ENCODE assay signal across 8 cellular contexts in the genomic region with DNA sequence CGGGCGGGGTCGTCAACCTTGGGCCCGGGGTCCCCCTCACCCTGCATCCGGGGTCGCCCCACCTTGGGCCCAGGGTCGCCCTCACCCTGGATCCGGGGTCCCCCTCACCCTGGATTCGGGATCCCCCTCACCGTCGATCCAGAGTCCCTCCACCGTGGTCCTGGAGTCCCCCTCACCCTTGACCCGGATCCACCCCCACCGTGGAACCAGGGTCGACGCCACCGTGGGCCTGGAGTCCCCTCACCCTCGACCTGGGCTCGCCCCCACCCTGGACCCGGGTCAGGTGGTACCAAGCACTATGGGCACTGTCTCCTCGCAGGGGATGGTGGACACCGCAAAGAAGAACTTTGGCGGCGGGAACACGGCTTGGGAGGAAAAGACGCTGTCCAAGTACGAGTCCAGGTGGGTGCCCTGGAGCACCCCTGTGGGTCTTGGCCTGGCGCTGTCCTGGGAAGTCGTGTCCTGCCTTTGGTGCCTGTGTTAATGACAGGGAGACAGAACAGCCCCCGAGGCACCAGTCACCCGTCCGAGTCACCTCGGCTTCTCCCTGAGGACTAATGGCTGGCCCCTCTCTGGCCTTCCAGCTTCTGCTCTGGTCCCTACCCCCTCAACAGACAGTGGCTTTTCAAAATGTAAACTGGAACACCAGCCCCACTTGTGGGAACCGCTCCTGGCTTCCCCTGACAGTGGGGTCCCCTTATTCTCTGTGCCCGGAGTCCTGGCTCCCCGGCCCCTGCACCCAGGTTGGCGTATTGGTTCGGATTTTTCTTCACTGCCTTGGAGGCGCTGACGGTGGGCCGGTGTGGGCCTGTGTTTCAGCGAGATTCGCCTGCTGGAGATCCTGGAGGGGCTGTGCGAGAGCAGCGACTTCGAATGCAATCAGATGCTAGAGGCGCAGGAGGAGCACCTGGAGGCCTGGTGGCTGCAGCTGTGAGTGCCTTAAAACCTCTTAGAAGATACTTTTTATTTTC. TPM values are rescaled to one million over a fixed set of nuclear protein-coding genes. Genes with fewer than 3 reads are reported as not detected.
DNase-seq lines count a peak whose midpoint lies in the region; ATAC-seq and TF ChIP-seq lines count a peak whose summit lies in the region.

No MANE protein-coding gene starts in this region.

- H3K27me3 ChIP-seq in A673 (replicated peaks; ENCODE audit: insufficient read depth, low read depth, low read length, poor library complexity), result no peaks in the 10 kb centered on the region
- no peaks in the 10 kb centered on the region for H3K27me3 ChIP-seq in brain microvascular endothelial cell (replicated peaks)

- H3K27ac ChIP-seq in A673 (ENCODE audit: low read depth, low read length, poor library complexity, severe bottlenecking) (peak overlapping the region; percentile 93), brain microvascular endothelial cell (peak overlapping the region; percentile 10)

- in situ Hi-C loops in brain microvascular endothelial cell (cut with HindIII; ENCODE audit: low pct_ligation_motif_present, low sequenced_read_pairs), result no loop called here

- POLR2A ChIA-PET in A673 (lab: Charles Lee; ENCODE audit: low non-redundant PET), result interaction anchor here (0.6 kb wide), 1 partner anchor 136 kb away, joined by 11 read pairs; no protein-coding TSS in a partner anchor

- ATAC-seq in HG03039 (IDR thresholded peaks at IDR 0.05; ENCODE audit: unreplicated experiment) (peak; percentile 0), mucosa of descending colon (no peak), GM19324 (IDR thresholded peaks at IDR 0.05; ENCODE audit: low FRiP score, unreplicated experiment) (no peak), HG03460 (IDR thresholded peaks at IDR 0.05; ENCODE audit: unreplicated experiment) (no peak)

- no TSS peak for BruUV-seq in A673 (replicated peaks; lab: Mats Ljungman, UMichigan)

- H3K4me1 ChIP-seq in A673 (ENCODE audit: insufficient read depth, low read length, poor library complexity, severe bottlenecking) (peaks cover 17% of the 10 kb centered on the region), mucosa of descending colon (ENCODE audit: low read depth) (peaks cover 23% of the 10 kb centered on the region)

- H3K36me3 ChIP-seq in A673 (ENCODE audit: insufficient read depth, low read length, poor library complexity, severe bottlenecking) (no peaks in the 10 kb centered on the region), brain microvascular endothelial cell (replicated peaks) (peaks cover 7% of the 10 kb centered on the region), mucosa of descending colon (ENCODE audit: low read depth) (no peaks in the 10 kb centered on the region)

- H3K4me3 ChIP-seq in A673 (ENCODE audit: low read depth, low read length, poor library complexity, severe bottlenecking) (peak overlapping the region; percentile 99), brain microvascular endothelial cell (ENCODE audit: low read depth, low read length) (peak overlapping the region; percentile 73), mucosa of descending colon (peak overlapping the region; percentile 67)

- TF ChIP-seq CTCF in A673 (conservative IDR thresholded peaks at IDR 0.05; ENCODE audit: low read depth, low read length), result no peak
- no peak for TF ChIP-seq CTCF in brain microvascular endothelial cell (IDR thresholded peaks at IDR 0.05; ENCODE audit: low read depth, low read length, missing control alignments)
- TF ChIP-seq CTCF in mucosa of descending colon (IDR thresholded peaks at IDR 0.05), result no peak

- CTCF ChIA-PET in A673 (lab: Charles Lee), result no interaction called here

- H3K9me3 ChIP-seq in A673 (ENCODE audit: low read depth, low read length, poor library complexity, severe bottlenecking) (no peaks in the 10 kb centered on the region), mucosa of descending colon (no peaks in the 10 kb centered on the region)

- intact Hi-C loops in A673 (cut with micrococcal nuclease; ENCODE audit: unreplicated experiment), result loop anchor here (5.0 kb wide), 1 partner anchor 152 kb away; no protein-coding TSS in a partner anchor
- intact Hi-C loops in mucosa of descending colon (cut with DNase I, micrococcal nuclease), result no loop called here

- DNase-seq in A673 (ENCODE audit: low spot score) (no peak), brain microvascular endothelial cell (no peak), mucosa of descending colon (peak in 2 of 3 donors; percentile 61 to 68), putamen (ENCODE audit: low spot score) (no peak), LoVo (ENCODE audit: low spot score) (no peak)

RNA-seq across cellular contexts. Expression of gene CRELD2, which starts 0.8 kb away (rescaled TPM):
- total RNA-seq in A673 (2021) (54.1 and 54.7 TPM in 2 replicates), mucosa of descending colon (10 to 100 TPM; 27.6 to 57.6 (median 32.2) TPM)

RNA-seq across cellular contexts. Expression of gene ALG12, which starts 1.0 kb away (rescaled TPM):
- total RNA-seq in A673 (2021) (18.6 and 19.8 TPM in 2 replicates), mucosa of descending colon (10 to 100 TPM; 21.7 to 28.7 (median 25.5) TPM)

RNA-seq across cellular contexts. Expression of gene PIM3, which starts 41.4 kb away (rescaled TPM):
- total RNA-seq in A673 (2021), result 70.9 and 71.3 TPM in 2 replicates
- 100 to 1,000 TPM in 1 of 3 donors, 10 to 100 TPM in 2; 56.4 to 106 (median 58.7) TPM for total RNA-seq in mucosa of descending colon

Comparison
In these comparisons a context has a peak if more than half of its experiments do, and no peak if none do; other contexts are left out.
1. DNase-seq: peak in mucosa of descending colon (2 of 3); none in A673 (single experiment), brain microvascular endothelial cell (single experiment), putamen (single experiment) and LoVo (single experiment).
2. Peak in every context shown above with its lines, with median percentiles within 50 percentile points of each other: H3K4me3 ChIP-seq.